In genomic region chr7:151157645-151158329, GRCh38 we compare ENCODE assay signal across 1 cellular context.
TF ChIP-seq lines count a peak whose summit lies in the region.

No MANE protein-coding gene starts in this region.

TF ChIP-seq in IMR-90, 13 proteins besides CTCF, POLR2A, EP300 and RAD21:
- TF ChIP-seq MAZ (IDR thresholded peaks at IDR 0.05; ENCODE audit: borderline replicate concordance, low read depth, low read length) (no peak), MAFK (IDR thresholded peaks at IDR 0.05; ENCODE audit: low read depth, low read length) (no peak), SMC3 (IDR thresholded peaks at IDR 0.05; ENCODE audit: low read depth, low read length) (no peak), RCOR1 (IDR thresholded peaks at IDR 0.05; ENCODE audit: insufficient replicate concordance, low read length) (no peak), ELK1 (IDR thresholded peaks at IDR 0.05; ENCODE audit: borderline replicate concordance, low read depth, low read length) (no peak), CEBPB (IDR thresholded peaks at IDR 0.05; ENCODE audit: low read depth, low read length) (no peak), NFE2L2 (IDR thresholded peaks at IDR 0.05; ENCODE audit: low read depth, low read length) (no peak), USF2 (IDR thresholded peaks at IDR 0.05; ENCODE audit: low read depth, low read length) (peak; percentile 83)
